8 cellular contexts compared by ENCODE assay signal in the genomic region with DNA sequence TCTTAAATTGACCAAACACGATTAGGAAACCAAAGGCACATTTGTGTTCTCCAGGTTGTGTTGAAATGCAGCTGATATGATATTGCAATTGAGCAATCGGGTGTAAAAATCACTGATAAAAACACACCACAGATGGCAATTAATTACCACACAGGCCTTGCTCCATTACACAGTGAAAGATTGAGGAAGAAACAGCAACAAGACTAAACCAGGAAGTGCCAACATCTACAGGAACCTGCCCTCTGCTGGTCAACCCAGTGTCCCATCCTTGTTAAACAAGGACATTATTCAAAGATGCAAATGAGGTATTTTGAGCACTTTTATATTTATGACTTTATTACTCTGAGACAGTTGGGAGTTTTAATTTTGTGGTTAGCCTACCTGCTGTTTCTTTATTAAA.
DNase-seq lines count a peak whose midpoint lies in the region; ATAC-seq and TF ChIP-seq lines count a peak whose summit lies in the region.

No MANE protein-coding gene starts in this region.

- H3K4me1 Mint-ChIP-seq in neural progenitor cell: no peaks in the 10 kb centered on the region
- H3K4me1 Mint-ChIP-seq in T-helper 2 cell treated with Interferon-gamma antibody and Interleukin-4, amounts not matched to agents 5 μg/mL and 100 μg/mL, for 36 hours (ENCODE audit: low read depth): no peaks in the 10 kb centered on the region
- no peaks in the 10 kb centered on the region for H3K4me1 Mint-ChIP-seq in activated T-cell treated with anti-CD3 and anti-CD28 coated beads, Interleukin-2, amount 50 U/mL, for 72 hours (ENCODE audit: low read depth)

- ATAC-seq in GM18502 (IDR thresholded peaks at IDR 0.05; ENCODE audit: poor library complexity, unreplicated experiment) (peak; percentile 50), HG02623 (IDR thresholded peaks at IDR 0.05; ENCODE audit: unreplicated experiment) (no peak)
- no peak for ATAC-seq in activated T-cell treated with anti-CD3 and anti-CD28 coated beads, Interleukin-2, amount 50 U/mL, for 72 hours (replicated peaks in 1 of 2)

- H2AFZ ChIP-seq in neural progenitor cell (replicated peaks): no peak overlapping the region

- H3K27ac ChIP-seq in neural progenitor cell: no peak overlapping the region

- H3K27me3 ChIP-seq in neural progenitor cell: no peaks in the 10 kb centered on the region

- H4K20me1 ChIP-seq in neural progenitor cell (ENCODE audit: low read depth): no peaks in the 10 kb centered on the region

- no peaks in the 10 kb centered on the region for H3K27me3 Mint-ChIP-seq in neural progenitor cell (ENCODE audit: insufficient read depth, low read depth)
- no peaks in the 10 kb centered on the region for H3K27me3 Mint-ChIP-seq in T-helper 2 cell treated with Interferon-gamma antibody and Interleukin-4, amounts not matched to agents 5 μg/mL and 100 μg/mL, for 36 hours (ENCODE audit: low read depth)
- H3K27me3 Mint-ChIP-seq in activated T-cell treated with anti-CD3 and anti-CD28 coated beads, Interleukin-2, amount 50 U/mL, for 72 hours (ENCODE audit: low read depth): no peaks in the 10 kb centered on the region

- no peaks in the 10 kb centered on the region for H3K36me3 ChIP-seq in neural progenitor cell

- no peak overlapping the region for H3K9ac ChIP-seq in neural progenitor cell

- no peaks in the 10 kb centered on the region for H3F3A ChIP-seq in neural progenitor cell (ENCODE audit: low read depth)

- no peaks in the 10 kb centered on the region for H3K9me3 ChIP-seq in neural progenitor cell (ENCODE audit: low read depth)

- H3K4me1 ChIP-seq in neural progenitor cell: no peaks in the 10 kb centered on the region

- no peaks in the 10 kb centered on the region for H3K79me2 ChIP-seq in neural progenitor cell (ENCODE audit: low read depth)

- H3K4me2 ChIP-seq in neural progenitor cell: no peak overlapping the region

- peak; percentile 1 for DNase-seq in NCI-H446 treated with DMSO at 0.1 percent for 48 hours (lab: John Stamatoyannopoulos, UW)
- DNase-seq in choroid plexus epithelial cell (ENCODE audit: low read depth): peak; percentile 17
- peak; percentile 50 for DNase-seq in neural progenitor cell (ENCODE audit: low spot score)
- no peak for DNase-seq in T-helper 2 cell treated with Interferon-gamma antibody and Interleukin-4, amounts not matched to agents 5 μg/mL and 100 μg/mL, for 36 hours (ENCODE audit: low spot score)
- no peak for DNase-seq in T1000 (lab: John Stamatoyannopoulos, UW)
- DNase-seq in activated T-cell treated with anti-CD3 and anti-CD28 coated beads, Interleukin-2, amount 50 U/mL, for 72 hours: no peak

- H3K4me3 Mint-ChIP-seq in neural progenitor cell: no peak overlapping the region
- no peak overlapping the region for H3K4me3 Mint-ChIP-seq in T-helper 2 cell treated with Interferon-gamma antibody and Interleukin-4, amounts not matched to agents 5 μg/mL and 100 μg/mL, for 36 hours
- H3K4me3 Mint-ChIP-seq in activated T-cell treated with anti-CD3 and anti-CD28 coated beads, Interleukin-2, amount 50 U/mL, for 72 hours: no peak overlapping the region

- H3K36me3 Mint-ChIP-seq in neural progenitor cell: no peaks in the 10 kb centered on the region
- H3K36me3 Mint-ChIP-seq in T-helper 2 cell treated with Interferon-gamma antibody and Interleukin-4, amounts not matched to agents 5 μg/mL and 100 μg/mL, for 36 hours (ENCODE audit: low read depth): no peaks in the 10 kb centered on the region
- H3K36me3 Mint-ChIP-seq in activated T-cell treated with anti-CD3 and anti-CD28 coated beads, Interleukin-2, amount 50 U/mL, for 72 hours (ENCODE audit: insufficient read depth in 2 of 2): no peaks in the 10 kb centered on the region

- no peak overlapping the region for H3K4me3 ChIP-seq in choroid plexus epithelial cell (ENCODE audit: low read depth, low read length)
- H3K4me3 ChIP-seq in neural progenitor cell: no peak overlapping the region

- TF ChIP-seq CTCF in choroid plexus epithelial cell (conservative IDR thresholded peaks at IDR 0.05; ENCODE audit: low read depth, low read length): peak; percentile 30
- peak; percentile 61 for TF ChIP-seq CTCF in neural progenitor cell (IDR thresholded peaks at IDR 0.05)

- no peaks in the 10 kb centered on the region for H3K9me3 Mint-ChIP-seq in neural progenitor cell
- H3K9me3 Mint-ChIP-seq in T-helper 2 cell treated with Interferon-gamma antibody and Interleukin-4, amounts not matched to agents 5 μg/mL and 100 μg/mL, for 36 hours: peaks cover 26% of the 10 kb centered on the region
- H3K9me3 Mint-ChIP-seq in activated T-cell treated with anti-CD3 and anti-CD28 coated beads, Interleukin-2, amount 50 U/mL, for 72 hours: peaks cover 5 to 10% of the 10 kb centered on the region in 2 donors

- no peak overlapping the region for H3K27ac Mint-ChIP-seq in neural progenitor cell
- no peak overlapping the region for H3K27ac Mint-ChIP-seq in T-helper 2 cell treated with Interferon-gamma antibody and Interleukin-4, amounts not matched to agents 5 μg/mL and 100 μg/mL, for 36 hours
- H3K27ac Mint-ChIP-seq in activated T-cell treated with anti-CD3 and anti-CD28 coated beads, Interleukin-2, amount 50 U/mL, for 72 hours: no peak overlapping the region

Comparison
In these comparisons a context has a peak if more than half of its experiments do, and no peak if none do; other contexts are left out.
1. DNase-seq: peak in NCI-H446 treated with DMSO at 0.1 percent for 48 hours (single experiment), choroid plexus epithelial cell (single experiment) and neural progenitor cell (single experiment); none in T-helper 2 cell treated with Interferon-gamma antibody and Interleukin-4, amounts not matched to agents 5 μg/mL and 100 μg/mL, for 36 hours (single experiment), T1000 (single experiment) and activated T-cell treated with anti-CD3 and anti-CD28 coated beads, Interleukin-2, amount 50 U/mL, for 72 hours (0 of 2).